In the genomic region with DNA sequence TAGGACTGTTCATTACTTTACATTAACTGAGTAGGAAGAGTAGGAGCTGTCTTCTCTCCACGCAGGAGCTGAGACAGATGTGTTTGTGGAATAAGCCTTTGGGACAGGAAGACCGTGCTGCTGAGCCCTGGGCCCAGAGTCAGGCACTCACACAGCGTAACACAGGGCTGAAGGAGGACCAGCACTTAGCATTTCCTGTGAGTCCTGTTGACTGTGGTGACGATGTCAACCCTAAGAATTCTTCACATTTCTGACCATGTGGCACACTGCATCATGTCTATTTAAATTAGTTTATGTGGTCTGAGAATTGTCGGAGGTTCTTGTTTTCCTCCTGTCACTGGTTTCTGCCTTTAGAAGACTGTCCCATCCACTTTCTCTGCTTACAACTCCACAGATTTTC, we compare ENCODE assay signal across 10 cellular contexts.
A peak's percentile ranks its signal among the peaks of the same experiment; 100 is the strongest.
DNase-seq lines count a peak whose midpoint lies in the region; ATAC-seq, FAIRE-seq and TF ChIP-seq lines count a peak whose summit lies in the region.
"Had no signal": no experiment of that assay in that cellular context is flagged by ENCODE, and none has a peak within 500 bp of the region (broad histone marks: within the 10 kb centered on the region; RNA-seq: fewer than 3 reads in every experiment).

No MANE protein-coding gene starts in this region.

- FAIRE-seq in H54 (lab: Jason Lieb, UNC) = no peak

- H3K9me3 ChIP-seq in BLaER1 treated with 17β-estradiol and CSF1 and Interleukin-3, amounts not matched to agents 10 nM and 100 nM (replicated peaks in 1 of 11) = no peaks in the 10 kb centered on the region

- H3K4me2 ChIP-seq in BLaER1 treated with 17β-estradiol and CSF1 and Interleukin-3, amounts not matched to agents 10 nM and 100 nM = peak overlapping the region in 9 of 11 experiments; percentile 7 to 91 (median 26); a peak in 13 of 22 replicates

- peaks cover 51 to 69% (median 63%) of the 10 kb centered on the region in 10 experiments for H3K4me1 ChIP-seq in BLaER1 treated with 17β-estradiol and CSF1 and Interleukin-3, amounts not matched to agents 10 nM and 100 nM

- H3K9ac ChIP-seq in BLaER1 treated with 17β-estradiol and CSF1 and Interleukin-3, amounts not matched to agents 10 nM and 100 nM = peak overlapping the region in 2 of 11 experiments; percentile 1 to 7; a peak in 1 of 22 replicates

- no peaks in the 10 kb centered on the region for H3K9me3 Mint-ChIP-seq in endothelial cell (ENCODE audit: unreplicated experiment)

- peaks cover 20% of the 10 kb centered on the region for H3K36me3 Mint-ChIP-seq in endothelial cell (ENCODE audit: low read depth, unreplicated experiment)

- DNase-seq in endothelial cell (ENCODE audit: low spot score) = no peak
- DNase-seq in SW480 (ENCODE audit: low spot score) = no peak
- no peak for DNase-seq in NCI-H1436 (lab: John Stamatoyannopoulos, UW)
- no peak for DNase-seq in KG1 (lab: John Stamatoyannopoulos, UW)
- DNase-seq in H54 (ENCODE audit: insufficient read length, low spot score) = no peak

- H3K27ac ChIP-seq in BLaER1 treated with 17β-estradiol and CSF1 and Interleukin-3, amounts not matched to agents 10 nM and 100 nM = peak overlapping the region in 3 of 11 experiments; percentile 15 to 77 (median 27); a peak in 6 of 22 replicates
- H3K27ac ChIP-seq: epithelial cell of prostate had no signal

- peaks cover 50% of the 10 kb centered on the region for H3K4me1 Mint-ChIP-seq in endothelial cell (ENCODE audit: unreplicated experiment)

- no peak overlapping the region for H3K4me3 Mint-ChIP-seq in endothelial cell (ENCODE audit: unreplicated experiment)

- no peak for TF ChIP-seq CTCF in endothelial cell (IDR thresholded peaks at IDR 0.05; ENCODE audit: unreplicated experiment)

- H4K20me1 ChIP-seq in BLaER1 treated with 17β-estradiol and CSF1 and Interleukin-3, amounts not matched to agents 10 nM and 100 nM = peaks cover 0 to 22% (median 8%) of the 10 kb centered on the region in 11 experiments; a peak in 7 of 22 replicates

- H3K4me3 ChIP-seq in BLaER1 treated with 17β-estradiol and CSF1 and Interleukin-3, amounts not matched to agents 10 nM and 100 nM = no peak overlapping the region

- H3K27me3 Mint-ChIP-seq in endothelial cell (ENCODE audit: unreplicated experiment) = peaks cover 4% of the 10 kb centered on the region

- ATAC-seq in GM19395 (IDR thresholded peaks at IDR 0.05; ENCODE audit: unreplicated experiment) (peak; percentile 41), HG03378 (IDR thresholded peaks at IDR 0.05; ENCODE audit: unreplicated experiment) (peak; percentile 68)
- ATAC-seq: Right ventricle myocardium inferior had no signal

- H3K27ac Mint-ChIP-seq in endothelial cell (ENCODE audit: unreplicated experiment) = peak overlapping the region; percentile 87

- peaks cover under 1 to 41% (median 7%) of the 10 kb centered on the region in 11 experiments; a peak in 13 of 22 replicates for H3K36me3 ChIP-seq in BLaER1 treated with 17β-estradiol and CSF1 and Interleukin-3, amounts not matched to agents 10 nM and 100 nM

- no peak for TF ChIP-seq POLR2A in H54 (IDR thresholded peaks at IDR 0.05; ENCODE audit: low read depth, low read length)

- H3K27me3 ChIP-seq in BLaER1 treated with 17β-estradiol and CSF1 and Interleukin-3, amounts not matched to agents 10 nM and 100 nM = no peaks in the 10 kb centered on the region
